12 cellular contexts compared by ENCODE assay signal in the genomic region with DNA sequence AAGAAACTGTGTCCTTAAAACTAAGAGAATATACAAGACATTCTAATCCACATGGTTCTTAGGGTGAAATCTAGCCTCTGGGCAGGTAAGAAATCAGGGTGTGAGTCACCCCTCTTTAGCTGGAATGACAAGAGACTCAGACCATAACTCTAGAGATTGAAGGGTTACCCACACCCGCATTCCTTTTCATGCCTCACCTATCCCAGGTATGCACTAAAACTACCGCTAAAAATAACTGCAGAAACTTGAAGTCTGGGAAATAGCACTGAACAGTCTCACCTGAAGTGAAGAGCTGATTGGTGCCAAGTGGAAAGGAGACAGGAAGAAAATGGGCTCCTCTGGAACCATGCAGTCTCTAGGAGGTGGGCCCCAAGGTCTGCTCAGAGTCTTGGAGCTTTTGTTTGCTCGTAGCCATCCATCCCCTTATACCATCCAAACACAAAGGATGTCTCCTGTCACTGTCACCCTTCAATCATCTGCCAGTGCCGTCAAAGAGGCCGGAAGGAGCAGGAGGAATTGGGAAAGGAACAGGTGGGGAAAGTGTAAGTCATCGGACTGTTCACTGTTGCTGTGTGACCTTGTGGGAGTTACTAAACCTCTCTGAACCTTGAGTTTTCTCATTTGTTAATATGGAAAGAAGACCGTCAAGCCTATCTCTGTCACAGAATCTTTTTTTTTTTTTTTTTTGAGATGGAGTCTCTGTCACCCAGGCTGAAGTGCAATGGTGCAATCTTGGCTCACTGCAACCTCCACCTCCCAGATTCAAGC. TPM values are rescaled to one million over a fixed set of nuclear protein-coding genes. Genes with fewer than 3 reads are reported as not detected.
DNase-seq lines count a peak whose midpoint lies in the region; ATAC-seq, FAIRE-seq and TF ChIP-seq lines count a peak whose summit lies in the region.
"Had no signal": no experiment of that assay in that cellular context is flagged by ENCODE, and none has a peak within 500 bp of the region (broad histone marks: within the 10 kb centered on the region; RNA-seq: fewer than 3 reads in every experiment).

No MANE protein-coding gene starts in this region.

- DNase-seq in ACHN (peak; percentile 82), HTR-8/SVneo (ENCODE audit: insufficient read length, low spot score) (peak; percentile 37), MCF 10A (ENCODE audit: unreplicated experiment) (peak; percentile 91), Kasumi-1 (lab: John Stamatoyannopoulos, UW) (no peak), coronary artery (ENCODE audit: low spot score) (no peak)
- DNase-seq: activated CD8-positive, alpha-beta memory T cell treated with anti-CD3 and anti-CD28 coated beads, Interleukin-2, amount 50 U/mL, for 4 hours; stimulated activated naive CD4-positive, alpha-beta T cell had no signal

- H3K36me3 Mint-ChIP-seq in MCF 10A (ENCODE audit: insufficient read depth, unreplicated experiment) = peaks cover 51% of the 10 kb centered on the region

- TF ChIP-seq CTCF in MCF 10A (IDR thresholded peaks at IDR 0.05; ENCODE audit: unreplicated experiment) (no peak), coronary artery (IDR thresholded peaks at IDR 0.05) (no peak)

- H3K4me3 Mint-ChIP-seq in MCF 10A (ENCODE audit: unreplicated experiment) = peak overlapping the region; percentile 45

- intact Hi-C loops in MCF 10A (cut with micrococcal nuclease) = loop anchor here (5.0 kb wide), 2 partner anchors 142 to 377 kb away; no protein-coding TSS in a partner anchor

- no peaks in the 10 kb centered on the region for H3K9me3 ChIP-seq in mesodermal cell (ENCODE audit: control insufficient read depth, low read length)

- peaks cover 56% of the 10 kb centered on the region for H3K4me1 Mint-ChIP-seq in MCF 10A (ENCODE audit: insufficient read depth, unreplicated experiment)

- in situ Hi-C loops in ACHN (cut with HindIII; ENCODE audit: low pct_ligation_motif_present, low pct_unique_long_range_greater_than_20kb, low sequenced_read_pairs) = no loop called here

- no peak for ATAC-seq in HG03196 (IDR thresholded peaks at IDR 0.05; ENCODE audit: unreplicated experiment)
- ATAC-seq in GM18861 (IDR thresholded peaks at IDR 0.05; ENCODE audit: unreplicated experiment) = no peak

- peak overlapping the region; percentile 80 for H3K27ac Mint-ChIP-seq in MCF 10A (ENCODE audit: low read depth, unreplicated experiment)

- WGBS in mesodermal cell (ENCODE audit: insufficient coverage in 2 of 2), 2 experiments = 96 to 97% methylated on average over 4 of the region's 7 CpGs

- CTCF ChIA-PET in MCF 10A (lab: Yijun Ruan, JAX) = interaction anchor here (0.6 to 5.7 kb wide), 18 partner anchors 8 to 1786 kb away, joined by 3 to 61 read pairs (median 9); partner anchors contain the start of genes DDX47 and GPRC5A

- H3K9me3 Mint-ChIP-seq in MCF 10A (ENCODE audit: unreplicated experiment) = no peaks in the 10 kb centered on the region

- no TSS peak for BruUV-seq in MCF 10A (replicated peaks; lab: Mats Ljungman, UMichigan)

- FAIRE-seq in HTR-8/SVneo (lab: Jason Lieb, UNC) = no peak
- FAIRE-seq: GM12878 had no signal

- H3K36me3 ChIP-seq in mesodermal cell (ENCODE audit: control insufficient read depth, insufficient read depth, low read length) = peaks cover 49% of the 10 kb centered on the region

- no peaks in the 10 kb centered on the region for H3K27me3 Mint-ChIP-seq in MCF 10A (ENCODE audit: insufficient read depth, unreplicated experiment)

- peaks cover 17% of the 10 kb centered on the region for H3K4me1 ChIP-seq in mesodermal cell (ENCODE audit: control insufficient read depth, insufficient read depth, low read length, poor library complexity, severe bottlenecking)

- H3K4me3 ChIP-seq in mesodermal cell (ENCODE audit: extremely low read depth, insufficient read depth, low read length, poor library complexity, severe bottlenecking) = no peak overlapping the region
- no peak overlapping the region for H3K4me3 ChIP-seq in coronary artery
- H3K4me3 ChIP-seq: GM12878 had no signal

- POLR2A ChIA-PET in MCF 10A (lab: Yijun Ruan, JAX) = interaction anchor here (0.6 to 6.0 kb wide), 27 partner anchors 10 to 382 kb away, joined by 3 to 123 read pairs (median 4); partner anchors contain the start of genes DDX47, EMP1 and GPRC5A

- H3K27ac ChIP-seq in mesodermal cell (ENCODE audit: low read depth, low read length, severe bottlenecking) (peak overlapping the region; percentile 62), coronary artery (no peak overlapping the region)
- H3K27ac ChIP-seq: C4-2B had no signal

RNA-seq across cellular contexts. Expression of gene DDX47, which starts 22.4 kb away (rescaled TPM):
- 47.0 and 47.7 TPM in 2 replicates for total RNA-seq in MCF 10A (2022)
- polyA plus RNA-seq in mesodermal cell (2013, experiment 1 of 2) = 54.2 TPM
- polyA plus RNA-seq in mesodermal cell (2013, experiment 2 of 2) = 57.0 TPM

RNA-seq across cellular contexts. Expression of gene APOLD1, which starts 50.1 kb away (rescaled TPM):
- 8.0 and 8.2 TPM in 2 replicates for total RNA-seq in MCF 10A (2022)
- 5.0 TPM for polyA plus RNA-seq in mesodermal cell (2013, experiment 1 of 2)
- 4.2 TPM for polyA plus RNA-seq in mesodermal cell (2013, experiment 2 of 2)

RNA-seq across cellular contexts. Expression of gene GPRC5A, which starts 55.8 kb away (rescaled TPM):
- total RNA-seq in MCF 10A (2022) = 24.1 and 42.1 TPM in 2 replicates
- polyA plus RNA-seq in mesodermal cell (2013, experiment 1 of 2) = 0.41 TPM
- polyA plus RNA-seq in mesodermal cell (2013, experiment 2 of 2) = 0.81 TPM

Comparison
In these comparisons a context has a peak if more than half of its experiments do, and no peak if none do; other contexts are left out.
1. DNase-seq: peak in ACHN (single experiment), HTR-8/SVneo (single experiment) and MCF 10A (single experiment); none in Kasumi-1 (0 of 2) and coronary artery (single experiment).